In the genomic region with DNA sequence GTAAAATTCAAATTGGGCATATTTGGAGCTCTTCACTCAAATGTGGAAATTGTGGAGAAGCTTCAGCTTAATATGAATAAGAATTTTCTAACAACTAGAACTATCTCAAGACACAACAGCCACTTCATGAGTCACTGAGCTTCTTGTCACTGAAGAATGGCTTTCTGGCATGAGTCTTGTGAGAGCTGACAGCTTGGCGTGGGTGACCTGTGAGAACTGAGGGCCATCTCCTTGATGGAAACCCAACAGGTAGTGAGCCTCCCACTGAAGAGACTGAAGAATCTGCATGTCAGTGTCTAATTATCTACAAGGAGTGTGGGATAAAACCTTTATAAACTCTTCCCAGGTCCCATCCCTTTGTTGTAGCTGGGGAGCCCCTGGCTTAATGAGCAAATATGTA, we compare ENCODE assay signal across 24 cellular contexts.
DNase-seq lines count a peak whose midpoint lies in the region; ATAC-seq lines count a peak whose summit lies in the region.
"Had no signal": no experiment of that assay in that cellular context is flagged by ENCODE, and none has a peak within 500 bp of the region (broad histone marks: within the 10 kb centered on the region; RNA-seq: fewer than 3 reads in every experiment).

No MANE protein-coding gene starts in this region.

- CTCF ChIA-PET in activated CD8-positive, alpha-beta memory T cell treated with anti-CD3 and anti-CD28 coated beads, Interleukin-2, amount 10 ng/mL, durations not matched to agents 7 days and 5 days (lab: Charles Lee), result interaction anchor here (1.5 to 3.1 kb wide), 5 partner anchors 9 to 56 kb away, joined by 6 to 9 read pairs (median 7); no protein-coding TSS in a partner anchor

- H3K27ac Mint-ChIP-seq in activated CD8-positive, alpha-beta memory T cell treated with anti-CD3 and anti-CD28 coated beads, Interleukin-2, amount 10 ng/mL, durations not matched to agents 7 days and 5 days, result no peak overlapping the region
- H3K27ac Mint-ChIP-seq: activated CD8-positive, alpha-beta T cell treated with anti-CD3 and anti-CD28 coated beads, Interleukin-2, amount 10 ng/mL, durations not matched to agents 7 days and 5 days; activated T-cell treated with anti-CD3 and anti-CD28 coated beads, Interleukin-2, amount 50 U/mL, for 72 hours; CD8-positive, alpha-beta T cell; dendritic cell treated with granulocyte-macrophage colony-stimulating factor and Interleukin-4, amounts not matched to agents 40 ng/mL and 50 ng/mL, for 4 days; naive B cell; stimulated activated naive CD8-positive, alpha-beta T cell treated with anti-CD3 and anti-CD28 coated beads, Interleukin-15, amount 100 ng/mL, for 72 hours; T-helper 1 cell treated with Interleukin-12 subunit alpha and Interleukin-12 subunit beta and Interleukin-4 antibody, amounts not matched to agents 30 μg/mL and 1 μg/mL, for 36 hours had no signal

- H3K4me1 Mint-ChIP-seq in activated CD8-positive, alpha-beta memory T cell treated with anti-CD3 and anti-CD28 coated beads, Interleukin-2, amount 10 ng/mL, durations not matched to agents 7 days and 5 days, result no peaks in the 10 kb centered on the region
- H3K4me1 Mint-ChIP-seq: naive B cell had no signal

- H3K36me3 Mint-ChIP-seq in activated CD8-positive, alpha-beta memory T cell treated with anti-CD3 and anti-CD28 coated beads, Interleukin-2, amount 10 ng/mL, durations not matched to agents 7 days and 5 days, result peaks cover 9% of the 10 kb centered on the region

- H3K4me3 Mint-ChIP-seq in activated CD8-positive, alpha-beta memory T cell treated with anti-CD3 and anti-CD28 coated beads, Interleukin-2, amount 10 ng/mL, durations not matched to agents 7 days and 5 days, result no peak overlapping the region
- H3K4me3 Mint-ChIP-seq: activated CD8-positive, alpha-beta T cell treated with anti-CD3 and anti-CD28 coated beads, Interleukin-2, amount 10 ng/mL, durations not matched to agents 7 days and 5 days; activated T-cell treated with anti-CD3 and anti-CD28 coated beads, Interleukin-2, amount 50 U/mL, for 72 hours; CD8-positive, alpha-beta T cell; dendritic cell treated with granulocyte-macrophage colony-stimulating factor and Interleukin-4, amounts not matched to agents 40 ng/mL and 50 ng/mL, for 4 days; naive B cell; stimulated activated naive CD8-positive, alpha-beta T cell treated with anti-CD3 and anti-CD28 coated beads, Interleukin-15, amount 100 ng/mL, for 72 hours; T-helper 1 cell treated with Interleukin-12 subunit alpha and Interleukin-12 subunit beta and Interleukin-4 antibody, amounts not matched to agents 30 μg/mL and 1 μg/mL, for 36 hours had no signal

- DNase-seq in activated CD8-positive, alpha-beta memory T cell treated with anti-CD3 and anti-CD28 coated beads for 24 hours, result peak; percentile 47
- DNase-seq in activated CD8-positive, alpha-beta memory T cell treated with anti-CD3 and anti-CD28 coated beads, Interleukin-2, amount 10 ng/mL, durations not matched to agents 7 days and 5 days, result no peak
- DNase-seq in amniotic epithelial cell (ENCODE audit: low read depth) (peak; percentile 11), left lobe of liver (ENCODE audit: low spot score) (peak; percentile 12), putamen (ENCODE audit: low spot score) (peak; percentile 69), NCI-H524 (lab: John Stamatoyannopoulos, UW) (no peak), T-helper 1 cell (no peak)
- DNase-seq: activated CD8-positive, alpha-beta T cell treated with anti-CD3 and anti-CD28 coated beads, Interleukin-2, amount 10 ng/mL, durations not matched to agents 7 days and 5 days; activated naive CD4-positive, alpha-beta T cell treated with anti-CD3 and anti-CD28 coated beads, Interleukin-2, amount 50 U/mL, for 16 hours; activated T-cell treated with anti-CD3 and anti-CD28 coated beads, Interleukin-2, amount 50 U/mL, for 72 hours; CD8-positive, alpha-beta T cell; glutamatergic neuron; kidney glomerular epithelial cell; MV-4-11; naive B cell; NCI-H187; NCI-H2171 treated with DMSO at 0.1 percent for 48 hours; NCI-H748 treated with DMSO at 0.1 percent for 48 hours; RPMI8226; sigmoid colon; stimulated activated naive CD8-positive, alpha-beta T cell treated with anti-CD3 and anti-CD28 coated beads, Interleukin-15, amount 100 ng/mL, for 72 hours had no signal

- no peaks in the 10 kb centered on the region for H3K27me3 Mint-ChIP-seq in activated CD8-positive, alpha-beta memory T cell treated with anti-CD3 and anti-CD28 coated beads, Interleukin-2, amount 10 ng/mL, durations not matched to agents 7 days and 5 days
- H3K27me3 Mint-ChIP-seq: dendritic cell treated with granulocyte-macrophage colony-stimulating factor and Interleukin-4, amounts not matched to agents 40 ng/mL and 50 ng/mL, for 4 days; naive B cell; stimulated activated naive CD8-positive, alpha-beta T cell treated with anti-CD3 and anti-CD28 coated beads, Interleukin-15, amount 100 ng/mL, for 72 hours had no signal

- no peak for ATAC-seq in activated CD8-positive, alpha-beta memory T cell treated with anti-CD3 and anti-CD28 coated beads, Interleukin-2, amount 10 ng/mL, durations not matched to agents 7 days and 5 days
- no peak for ATAC-seq in left lobe of liver
- ATAC-seq in HG02588 (IDR thresholded peaks at IDR 0.05; ENCODE audit: unreplicated experiment), result no peak
- ATAC-seq: activated CD8-positive, alpha-beta T cell treated with anti-CD3 and anti-CD28 coated beads, Interleukin-2, amount 10 ng/mL, durations not matched to agents 7 days and 5 days; CD8-positive, alpha-beta T cell; stimulated activated naive CD8-positive, alpha-beta T cell treated with anti-CD3 and anti-CD28 coated beads, Interleukin-15, amount 100 ng/mL, for 72 hours had no signal

- H3K9me3 Mint-ChIP-seq in activated CD8-positive, alpha-beta memory T cell treated with anti-CD3 and anti-CD28 coated beads, Interleukin-2, amount 10 ng/mL, durations not matched to agents 7 days and 5 days (ENCODE audit: low read depth), result no peaks in the 10 kb centered on the region
- H3K9me3 Mint-ChIP-seq: activated T-cell treated with anti-CD3 and anti-CD28 coated beads, Interleukin-2, amount 50 U/mL, for 72 hours; CD8-positive, alpha-beta T cell; dendritic cell treated with granulocyte-macrophage colony-stimulating factor and Interleukin-4, amounts not matched to agents 40 ng/mL and 50 ng/mL, for 4 days; naive B cell; stimulated activated naive CD8-positive, alpha-beta T cell treated with anti-CD3 and anti-CD28 coated beads, Interleukin-15, amount 100 ng/mL, for 72 hours; T-helper 1 cell treated with Interleukin-12 subunit alpha and Interleukin-12 subunit beta and Interleukin-4 antibody, amounts not matched to agents 30 μg/mL and 1 μg/mL, for 36 hours had no signal

Comparison
In these comparisons a context has a peak if more than half of its experiments do, and no peak if none do; other contexts are left out.
1. DNase-seq: peak in activated CD8-positive, alpha-beta memory T cell treated with anti-CD3 and anti-CD28 coated beads for 24 hours (single experiment), amniotic epithelial cell (single experiment), left lobe of liver (single experiment) and putamen (single experiment); none in activated CD8-positive, alpha-beta memory T cell treated with anti-CD3 and anti-CD28 coated beads, Interleukin-2, amount 10 ng/mL, durations not matched to agents 7 days and 5 days (single experiment), NCI-H524 (0 of 2) and T-helper 1 cell (0 of 5).